ENCODE assay signal across 14 cellular contexts in the genomic region with DNA sequence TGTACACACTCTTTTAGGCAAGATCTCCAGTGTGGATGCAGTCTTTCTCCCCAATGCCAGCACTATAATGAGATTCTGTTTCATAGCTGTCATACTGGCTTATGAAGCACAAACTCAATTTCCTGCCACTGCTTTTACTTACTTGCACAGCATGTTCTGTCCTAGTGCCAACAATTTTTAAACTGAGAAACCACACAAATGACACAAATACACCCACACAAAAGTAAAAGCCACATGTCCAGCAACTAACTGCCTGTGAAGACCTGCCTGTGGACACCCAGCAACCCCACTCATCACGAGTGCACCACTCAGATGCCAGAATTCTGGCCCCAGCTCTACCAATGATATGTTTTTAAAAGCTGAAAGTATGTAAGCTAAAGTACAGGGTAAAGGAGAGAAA. TPM values are rescaled to one million over a fixed set of nuclear protein-coding genes. Genes with fewer than 3 reads are reported as not detected.
DNase-seq lines count a peak whose midpoint lies in the region; ATAC-seq and TF ChIP-seq lines count a peak whose summit lies in the region.
"Had no signal": no experiment of that assay in that cellular context is flagged by ENCODE, and none has a peak within 500 bp of the region (broad histone marks: within the 10 kb centered on the region; RNA-seq: fewer than 3 reads in every experiment).

No MANE protein-coding gene starts in this region.

- ATAC-seq in GM23338 = no peak
- ATAC-seq: left lobe of liver had no signal

- H3K79me2 ChIP-seq in GM23338 (replicated peaks; ENCODE audit: insufficient read depth) = peaks cover 6% of the 10 kb centered on the region; the same call in 1 of the 2 replicates

- H3K9me3 ChIP-seq in right atrium auricular region = no peaks in the 10 kb centered on the region
- H3K9me3 ChIP-seq: ovary, vagina had no signal

- TF ChIP-seq CTCF in brain (conservative IDR thresholded peaks at IDR 0.05) (no peak), GM23338 (conservative IDR thresholded peaks at IDR 0.05; ENCODE audit: low read depth in 2 of 2) (no peak), right atrium auricular region (IDR thresholded peaks at IDR 0.05) (no peak)

- H3K36me3 ChIP-seq in GM23338 (ENCODE audit: insufficient read depth) (peaks cover 15% of the 10 kb centered on the region), right atrium auricular region (peaks cover 38% of the 10 kb centered on the region)
- H3K36me3 ChIP-seq: ovary had no signal

- no peaks in the 10 kb centered on the region; the same call in 1 of the 2 replicates for H3K9me2 ChIP-seq in GM23338 (ENCODE audit: insufficient read depth)

- H3K36me3 Mint-ChIP-seq in brain (peaks cover 88% of the 10 kb centered on the region), GM23338 (ENCODE audit: low read depth) (peaks cover 47% of the 10 kb centered on the region)

- H3K4me1 Mint-ChIP-seq in brain (peaks cover 46% of the 10 kb centered on the region), GM23338 (no peaks in the 10 kb centered on the region; the same call in 2 of the 3 replicates)

- H3K27ac Mint-ChIP-seq in brain = peak overlapping the region in 4 of 5 experiments; percentile 84 to 93 (median 86)
- H3K27ac Mint-ChIP-seq in GM23338 = no peak overlapping the region
- H3K27ac Mint-ChIP-seq: activated naive CD8-positive, alpha-beta T cell had no signal

- H3K4me1 ChIP-seq in GM23338 (ENCODE audit: insufficient read depth) = no peaks in the 10 kb centered on the region
- no peaks in the 10 kb centered on the region for H3K4me1 ChIP-seq in right atrium auricular region

- no peak overlapping the region for H3K4me3 ChIP-seq in GM23338
- H3K4me3 ChIP-seq in right atrium auricular region = no peak overlapping the region
- H3K4me3 ChIP-seq: ovary, SK-N-MC, vagina had no signal

- peaks cover 4% of the 10 kb centered on the region for H4K20me1 ChIP-seq in GM23338 (replicated peaks; ENCODE audit: insufficient read depth)

- H3F3A ChIP-seq in GM23338 (replicated peaks; ENCODE audit: low read depth) = no peaks in the 10 kb centered on the region

- H3K27me3 ChIP-seq in GM23338 (ENCODE audit: insufficient read depth) = no peaks in the 10 kb centered on the region
- H3K27me3 ChIP-seq in right atrium auricular region = no peaks in the 10 kb centered on the region
- H3K27me3 ChIP-seq: ovary, vagina had no signal

- no peak overlapping the region for H3K4me2 ChIP-seq in GM23338

- DNase-seq in AG20443 (ENCODE audit: low spot score) (peak; percentile 51), HCEC 1CT (peak; percentile 66), iris pigment epithelial cell (ENCODE audit: low read depth) (peak; percentile 88), GM23338 (ENCODE audit: low spot score) (no peak), right atrium auricular region (ENCODE audit: low spot score) (no peak), NCI-H1417 (lab: John Stamatoyannopoulos, UW) (no peak)
- DNase-seq in central memory CD4-positive, alpha-beta T cell = no peak
- DNase-seq: activated CD4-positive, alpha-beta T cell treated with anti-CD3 and anti-CD28 coated beads for 48 hours; ovary had no signal

- H3K27ac ChIP-seq in GM23338 (ENCODE audit: low read depth) (no peak overlapping the region), right atrium auricular region (no peak overlapping the region)
- H3K27ac ChIP-seq: ovary, SK-N-MC, vagina had no signal

- H3K9me3 Mint-ChIP-seq in brain (peaks cover 3 to 12% (median 6%) of the 10 kb centered on the region in 5 experiments), GM23338 (peaks cover 8% of the 10 kb centered on the region)

- H3K27me3 Mint-ChIP-seq in brain (no peaks in the 10 kb centered on the region), GM23338 (ENCODE audit: insufficient read depth, low read depth, poor library complexity) (no peaks in the 10 kb centered on the region)
- H3K27me3 Mint-ChIP-seq: activated naive CD8-positive, alpha-beta T cell had no signal

- H3K4me3 Mint-ChIP-seq in brain (peak overlapping the region in 2 of 5 experiments; percentile 25), GM23338 (no peak overlapping the region)
- H3K4me3 Mint-ChIP-seq: activated naive CD8-positive, alpha-beta T cell had no signal

- no peak overlapping the region for H2AFZ ChIP-seq in GM23338

TF ChIP-seq in GM23338, 12 proteins besides CTCF, POLR2A, EP300 and RAD21 (continues in another document):
- no peak for TF ChIP-seq CREB1 (CRISPR knock-in tag; IDR thresholded peaks at IDR 0.05; ENCODE audit: low read depth)
- no peak for TF ChIP-seq POLR2AphosphoS5 (IDR thresholded peaks at IDR 0.05; ENCODE audit: low read depth)
- no peak for TF ChIP-seq ZNF114 (CRISPR knock-in tag; IDR thresholded peaks at IDR 0.05)
- no peak for TF ChIP-seq EZH2phosphoT487 (IDR thresholded peaks at IDR 0.05; ENCODE audit: unreplicated experiment)
- TF ChIP-seq ZNF331 (CRISPR knock-in tag; IDR thresholded peaks at IDR 0.05; ENCODE audit: low read depth) = no peak
- TF ChIP-seq, protein P1, sequence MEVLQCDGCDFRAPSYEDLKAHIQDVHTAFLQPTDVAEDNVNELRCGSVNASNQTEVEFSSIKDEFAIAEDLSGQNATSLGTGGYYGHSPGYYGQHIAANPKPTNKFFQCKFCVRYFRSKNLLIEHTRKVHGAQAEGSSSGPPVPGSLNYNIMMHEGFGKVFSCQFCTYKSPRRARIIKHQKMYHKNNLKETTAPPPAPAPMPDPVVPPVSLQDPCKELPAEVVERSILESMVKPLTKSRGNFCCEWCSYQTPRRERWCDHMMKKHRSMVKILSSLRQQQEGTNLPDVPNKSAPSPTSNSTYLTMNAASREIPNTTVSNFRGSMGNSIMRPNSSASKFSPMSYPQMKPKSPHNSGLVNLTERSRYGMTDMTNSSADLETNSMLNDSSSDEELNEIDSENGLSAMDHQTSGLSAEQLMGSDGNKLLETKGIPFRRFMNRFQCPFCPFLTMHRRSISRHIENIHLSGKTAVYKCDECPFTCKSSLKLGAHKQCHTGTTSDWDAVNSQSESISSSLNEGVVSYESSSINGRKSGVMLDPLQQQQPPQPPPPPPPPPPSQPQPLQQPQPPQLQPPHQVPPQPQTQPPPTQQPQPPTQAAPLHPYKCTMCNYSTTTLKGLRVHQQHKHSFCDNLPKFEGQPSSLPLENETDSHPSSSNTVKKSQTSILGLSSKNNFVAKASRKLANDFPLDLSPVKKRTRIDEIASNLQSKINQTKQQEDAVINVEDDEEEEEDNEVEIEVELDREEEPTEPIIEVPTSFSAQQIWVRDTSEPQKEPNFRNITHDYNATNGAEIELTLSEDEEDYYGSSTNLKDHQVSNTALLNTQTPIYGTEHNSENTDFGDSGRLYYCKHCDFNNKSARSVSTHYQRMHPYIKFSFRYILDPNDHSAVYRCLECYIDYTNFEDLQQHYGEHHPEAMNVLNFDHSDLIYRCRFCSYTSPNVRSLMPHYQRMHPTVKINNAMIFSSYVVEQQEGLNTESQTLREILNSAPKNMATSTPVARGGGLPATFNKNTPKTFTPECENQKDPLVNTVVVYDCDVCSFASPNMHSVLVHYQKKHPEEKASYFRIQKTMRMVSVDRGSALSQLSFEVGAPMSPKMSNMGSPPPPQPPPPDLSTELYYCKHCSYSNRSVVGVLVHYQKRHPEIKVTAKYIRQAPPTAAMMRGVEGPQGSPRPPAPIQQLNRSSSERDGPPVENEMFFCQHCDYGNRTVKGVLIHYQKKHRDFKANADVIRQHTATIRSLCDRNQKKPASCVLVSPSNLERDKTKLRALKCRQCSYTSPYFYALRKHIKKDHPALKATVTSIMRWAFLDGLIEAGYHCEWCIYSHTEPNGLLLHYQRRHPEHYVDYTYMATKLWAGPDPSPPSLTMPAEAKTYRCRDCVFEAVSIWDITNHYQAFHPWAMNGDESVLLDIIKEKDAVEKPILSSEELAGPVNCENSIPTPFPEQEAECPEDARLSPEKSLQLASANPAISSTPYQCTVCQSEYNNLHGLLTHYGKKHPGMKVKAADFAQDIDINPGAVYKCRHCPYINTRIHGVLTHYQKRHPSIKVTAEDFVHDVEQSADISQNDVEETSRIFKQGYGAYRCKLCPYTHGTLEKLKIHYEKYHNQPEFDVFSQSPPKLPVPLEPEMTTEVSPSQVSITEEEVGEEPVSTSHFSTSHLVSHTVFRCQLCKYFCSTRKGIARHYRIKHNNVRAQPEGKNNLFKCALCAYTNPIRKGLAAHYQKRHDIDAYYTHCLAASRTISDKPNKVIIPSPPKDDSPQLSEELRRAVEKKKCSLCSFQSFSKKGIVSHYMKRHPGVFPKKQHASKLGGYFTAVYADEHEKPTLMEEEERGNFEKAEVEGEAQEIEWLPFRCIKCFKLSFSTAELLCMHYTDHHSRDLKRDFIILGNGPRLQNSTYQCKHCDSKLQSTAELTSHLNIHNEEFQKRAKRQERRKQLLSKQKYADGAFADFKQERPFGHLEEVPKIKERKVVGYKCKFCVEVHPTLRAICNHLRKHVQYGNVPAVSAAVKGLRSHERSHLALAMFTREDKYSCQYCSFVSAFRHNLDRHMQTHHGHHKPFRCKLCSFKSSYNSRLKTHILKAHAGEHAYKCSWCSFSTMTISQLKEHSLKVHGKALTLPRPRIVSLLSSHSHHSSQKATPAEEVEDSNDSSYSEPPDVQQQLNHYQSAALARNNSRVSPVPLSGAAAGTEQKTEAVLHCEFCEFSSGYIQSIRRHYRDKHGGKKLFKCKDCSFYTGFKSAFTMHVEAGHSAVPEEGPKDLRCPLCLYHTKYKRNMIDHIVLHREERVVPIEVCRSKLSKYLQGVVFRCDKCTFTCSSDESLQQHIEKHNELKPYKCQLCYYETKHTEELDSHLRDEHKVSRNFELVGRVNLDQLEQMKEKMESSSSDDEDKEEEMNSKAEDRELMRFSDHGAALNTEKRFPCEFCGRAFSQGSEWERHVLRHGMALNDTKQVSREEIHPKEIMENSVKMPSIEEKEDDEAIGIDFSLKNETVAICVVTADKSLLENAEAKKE (CRISPR knock-in tag; IDR thresholded peaks at IDR 0.05) = no peak
- TF ChIP-seq NANOG (IDR thresholded peaks at IDR 0.05; ENCODE audit: borderline replicate concordance) = no peak

RNA-seq across cellular contexts. Expression of a gene that starts 29.6 kb away (rescaled TPM):
- polyA plus RNA-seq in brain (ENCODE audit: insufficient read depth, low read depth, low replicate concordance) (not detected), GM23338 (2016; fragmentation: Nextera tagmentation; extraction: Ambion mirVana) (9.5 TPM in 1 of 2 replicates, not detected in the other)
- total RNA-seq in GM23338 (2014; rRNA removed; shearing (Covaris generic)) = not detected in 2 replicates
- total RNA-seq in right atrium auricular region = not detected
- total RNA-seq: left lobe of liver, ovary, vagina had no signal
- polyA plus RNA-seq: ovary had no signal

Comparison
In these comparisons a context has a peak if more than half of its experiments do, and no peak if none do; other contexts are left out.
1. DNase-seq: peak in AG20443 (single experiment), HCEC 1CT (single experiment) and iris pigment epithelial cell (single experiment); none in GM23338 (single experiment), right atrium auricular region (single experiment), central memory CD4-positive, alpha-beta T cell (single experiment) and NCI-H1417 (0 of 3).